ENCODE assay signal across 1 cellular context in the genomic region with DNA sequence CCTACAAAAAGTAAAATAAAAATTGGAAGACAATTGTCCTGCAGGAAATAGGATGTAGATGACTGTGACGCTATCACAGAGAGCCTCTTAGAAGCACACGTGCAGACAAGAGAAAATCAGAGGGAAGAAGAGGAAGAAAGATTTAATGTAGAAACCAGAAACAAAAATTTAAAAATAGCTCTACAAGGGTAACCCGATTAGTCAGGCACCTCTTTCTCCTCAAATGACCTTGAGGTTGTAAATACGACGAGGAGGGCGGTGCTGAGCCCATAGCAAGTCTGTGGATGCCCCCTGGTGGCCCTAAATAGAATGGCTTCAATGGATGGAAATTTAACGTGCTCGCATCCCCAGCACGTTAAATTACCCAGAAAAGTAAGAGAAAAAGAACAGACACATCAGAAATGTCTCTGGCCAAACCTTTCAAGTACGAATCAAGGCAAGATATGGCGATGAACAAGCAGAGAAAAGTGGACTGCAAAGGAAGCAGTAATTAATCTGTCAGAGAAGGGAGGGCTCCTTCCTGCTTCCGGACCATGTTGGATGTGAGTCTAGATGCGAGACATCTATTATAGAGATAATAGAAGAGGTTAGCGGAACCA.
A peak's percentile ranks its signal among the peaks of the same experiment; 100 is the strongest.
TF ChIP-seq lines count a peak whose summit lies in the region.

No MANE protein-coding gene starts in this region.

TF ChIP-seq in HepG2, 621 proteins besides CTCF, POLR2A, EP300 and RAD21 (continued from another document and continues in another):
- TF ChIP-seq, protein P1, sequence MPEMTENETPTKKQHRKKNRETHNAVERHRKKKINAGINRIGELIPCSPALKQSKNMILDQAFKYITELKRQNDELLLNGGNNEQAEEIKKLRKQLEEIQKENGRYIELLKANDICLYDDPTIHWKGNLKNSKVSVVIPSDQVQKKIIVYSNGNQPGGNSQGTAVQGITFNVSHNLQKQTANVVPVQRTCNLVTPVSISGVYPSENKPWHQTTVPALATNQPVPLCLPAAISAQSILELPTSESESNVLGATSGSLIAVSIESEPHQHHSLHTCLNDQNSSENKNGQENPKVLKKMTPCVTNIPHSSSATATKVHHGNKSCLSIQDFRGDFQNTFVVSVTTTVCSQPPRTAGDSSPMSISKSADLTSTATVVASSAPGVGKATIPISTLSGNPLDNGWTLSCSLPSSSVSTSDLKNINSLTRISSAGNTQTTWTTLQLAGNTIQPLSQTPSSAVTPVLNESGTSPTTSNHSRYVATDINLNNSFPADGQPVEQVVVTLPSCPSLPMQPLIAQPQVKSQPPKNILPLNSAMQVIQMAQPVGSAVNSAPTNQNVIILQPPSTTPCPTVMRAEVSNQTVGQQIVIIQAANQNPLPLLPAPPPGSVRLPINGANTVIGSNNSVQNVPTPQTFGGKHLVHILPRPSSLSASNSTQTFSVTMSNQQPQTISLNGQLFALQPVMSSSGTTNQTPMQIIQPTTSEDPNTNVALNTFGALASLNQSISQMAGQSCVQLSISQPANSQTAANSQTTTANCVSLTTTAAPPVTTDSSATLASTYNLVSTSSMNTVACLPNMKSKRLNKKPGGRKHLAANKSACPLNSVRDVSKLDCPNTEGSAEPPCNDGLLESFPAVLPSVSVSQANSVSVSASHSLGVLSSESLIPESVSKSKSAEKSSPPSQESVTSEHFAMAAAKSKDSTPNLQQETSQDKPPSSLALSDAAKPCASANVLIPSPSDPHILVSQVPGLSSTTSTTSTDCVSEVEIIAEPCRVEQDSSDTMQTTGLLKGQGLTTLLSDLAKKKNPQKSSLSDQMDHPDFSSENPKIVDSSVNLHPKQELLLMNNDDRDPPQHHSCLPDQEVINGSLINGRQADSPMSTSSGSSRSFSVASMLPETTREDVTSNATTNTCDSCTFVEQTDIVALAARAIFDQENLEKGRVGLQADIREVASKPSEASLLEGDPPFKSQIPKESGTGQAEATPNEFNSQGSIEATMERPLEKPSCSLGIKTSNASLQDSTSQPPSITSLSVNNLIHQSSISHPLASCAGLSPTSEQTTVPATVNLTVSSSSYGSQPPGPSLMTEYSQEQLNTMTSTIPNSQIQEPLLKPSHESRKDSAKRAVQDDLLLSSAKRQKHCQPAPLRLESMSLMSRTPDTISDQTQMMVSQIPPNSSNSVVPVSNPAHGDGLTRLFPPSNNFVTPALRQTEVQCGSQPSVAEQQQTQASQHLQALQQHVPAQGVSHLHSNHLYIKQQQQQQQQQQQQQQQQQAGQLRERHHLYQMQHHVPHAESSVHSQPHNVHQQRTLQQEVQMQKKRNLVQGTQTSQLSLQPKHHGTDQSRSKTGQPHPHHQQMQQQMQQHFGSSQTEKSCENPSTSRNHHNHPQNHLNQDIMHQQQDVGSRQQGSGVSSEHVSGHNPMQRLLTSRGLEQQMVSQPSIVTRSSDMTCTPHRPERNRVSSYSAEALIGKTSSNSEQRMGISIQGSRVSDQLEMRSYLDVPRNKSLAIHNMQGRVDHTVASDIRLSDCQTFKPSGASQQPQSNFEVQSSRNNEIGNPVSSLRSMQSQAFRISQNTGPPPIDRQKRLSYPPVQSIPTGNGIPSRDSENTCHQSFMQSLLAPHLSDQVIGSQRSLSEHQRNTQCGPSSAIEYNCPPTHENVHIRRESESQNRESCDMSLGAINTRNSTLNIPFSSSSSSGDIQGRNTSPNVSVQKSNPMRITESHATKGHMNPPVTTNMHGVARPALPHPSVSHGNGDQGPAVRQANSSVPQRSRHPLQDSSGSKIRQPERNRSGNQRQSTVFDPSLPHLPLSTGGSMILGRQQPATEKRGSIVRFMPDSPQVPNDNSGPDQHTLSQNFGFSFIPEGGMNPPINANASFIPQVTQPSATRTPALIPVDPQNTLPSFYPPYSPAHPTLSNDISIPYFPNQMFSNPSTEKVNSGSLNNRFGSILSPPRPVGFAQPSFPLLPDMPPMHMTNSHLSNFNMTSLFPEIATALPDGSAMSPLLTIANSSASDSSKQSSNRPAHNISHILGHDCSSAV (CRISPR knock-in tag; IDR thresholded peaks at IDR 0.05; ENCODE audit: borderline replicate concordance) = no peak
- TF ChIP-seq RARG (CRISPR knock-in tag; IDR thresholded peaks at IDR 0.05; ENCODE audit: low read depth) (no peak), ZSCAN22 (CRISPR knock-in tag; IDR thresholded peaks at IDR 0.05) (no peak), TEAD3 (CRISPR knock-in tag; optimal IDR thresholded peaks at IDR 0.05; ENCODE audit: borderline replicate concordance) (peak; percentile 64), BRD4 (CRISPR knock-in tag; IDR thresholded peaks at IDR 0.05) (no peak), SOX13 (IDR thresholded peaks at IDR 0.05) (0 out of 2 replicates have a peak, but pooled peaks have one; percentile 16), SOX13 (CRISPR knock-in tag; conservative IDR thresholded peaks at IDR 0.05 in 1 of 2, IDR thresholded peaks at IDR 0.05 in 1 of 2) (no peak; a peak in 1 of 4 replicates), U2AF2 (IDR thresholded peaks at IDR 0.05; ENCODE audit: low read depth, low read length) (no peak), CENPT (CRISPR knock-in tag; IDR thresholded peaks at IDR 0.05; ENCODE audit: low read depth) (no peak), TOPORS (CRISPR knock-in tag; IDR thresholded peaks at IDR 0.05) (no peak), ISL2 (CRISPR knock-in tag; IDR thresholded peaks at IDR 0.05) (peak; percentile 40; the same call in 1 of the 2 replicates), KDM2A (CRISPR knock-in tag; IDR thresholded peaks at IDR 0.05; ENCODE audit: borderline replicate concordance, low read depth) (peak; percentile 69; the same call in 1 of the 2 replicates), RXRA (CRISPR knock-in tag; IDR thresholded peaks at IDR 0.05) (peak; percentile 78; the same call in 1 of the 2 replicates), ZNF790 (CRISPR knock-in tag; IDR thresholded peaks at IDR 0.05; ENCODE audit: borderline replicate concordance) (no peak), ZNF160 (CRISPR knock-in tag; IDR thresholded peaks at IDR 0.05) (no peak), KDM3A (CRISPR knock-in tag; IDR thresholded peaks at IDR 0.05; ENCODE audit: low read depth) (0 out of 2 replicates have a peak, but pooled peaks have one; percentile 30), MYNN (CRISPR knock-in tag; IDR thresholded peaks at IDR 0.05; ENCODE audit: low read depth) (no peak), GATAD2A (CRISPR knock-in tag; IDR thresholded peaks at IDR 0.05) (peak; percentile 60; the same call in 1 of the 2 replicates), ZNF383 (CRISPR knock-in tag; IDR thresholded peaks at IDR 0.05; ENCODE audit: borderline replicate concordance) (peak; percentile 70; the same call in 1 of the 2 replicates), TOE1 (CRISPR knock-in tag; IDR thresholded peaks at IDR 0.05) (no peak), TGIF2 (CRISPR knock-in tag; IDR thresholded peaks at IDR 0.05) (no peak), ATF1 (CRISPR knock-in tag; IDR thresholded peaks at IDR 0.05) (0 out of 2 replicates have a peak, but pooled peaks have one; percentile 40), ATF7-NPFF (CRISPR knock-in tag; IDR thresholded peaks at IDR 0.05; ENCODE audit: low read depth) (no peak)
- TF ChIP-seq, protein P2, sequence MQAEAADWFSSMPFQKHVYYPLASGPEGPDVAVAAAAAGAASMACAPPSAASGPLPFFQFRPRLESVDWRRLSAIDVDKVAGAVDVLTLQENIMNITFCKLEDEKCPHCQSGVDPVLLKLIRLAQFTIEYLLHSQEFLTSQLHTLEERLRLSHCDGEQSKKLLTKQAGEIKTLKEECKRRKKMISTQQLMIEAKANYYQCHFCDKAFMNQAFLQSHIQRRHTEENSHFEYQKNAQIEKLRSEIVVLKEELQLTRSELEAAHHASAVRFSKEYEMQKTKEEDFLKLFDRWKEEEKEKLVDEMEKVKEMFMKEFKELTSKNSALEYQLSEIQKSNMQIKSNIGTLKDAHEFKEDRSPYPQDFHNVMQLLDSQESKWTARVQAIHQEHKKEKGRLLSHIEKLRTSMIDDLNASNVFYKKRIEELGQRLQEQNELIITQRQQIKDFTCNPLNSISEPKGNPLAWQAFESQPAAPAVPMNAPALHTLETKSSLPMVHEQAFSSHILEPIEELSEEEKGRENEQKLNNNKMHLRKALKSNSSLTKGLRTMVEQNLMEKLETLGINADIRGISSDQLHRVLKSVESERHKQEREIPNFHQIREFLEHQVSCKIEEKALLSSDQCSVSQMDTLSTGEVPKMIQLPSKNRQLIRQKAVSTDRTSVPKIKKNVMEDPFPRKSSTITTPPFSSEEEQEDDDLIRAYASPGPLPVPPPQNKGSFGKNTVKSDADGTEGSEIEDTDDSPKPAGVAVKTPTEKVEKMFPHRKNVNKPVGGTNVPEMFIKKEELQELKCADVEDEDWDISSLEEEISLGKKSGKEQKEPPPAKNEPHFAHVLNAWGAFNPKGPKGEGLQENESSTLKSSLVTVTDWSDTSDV (CRISPR knock-in tag; IDR thresholded peaks at IDR 0.05) = no peak
- TF ChIP-seq, protein P3, sequence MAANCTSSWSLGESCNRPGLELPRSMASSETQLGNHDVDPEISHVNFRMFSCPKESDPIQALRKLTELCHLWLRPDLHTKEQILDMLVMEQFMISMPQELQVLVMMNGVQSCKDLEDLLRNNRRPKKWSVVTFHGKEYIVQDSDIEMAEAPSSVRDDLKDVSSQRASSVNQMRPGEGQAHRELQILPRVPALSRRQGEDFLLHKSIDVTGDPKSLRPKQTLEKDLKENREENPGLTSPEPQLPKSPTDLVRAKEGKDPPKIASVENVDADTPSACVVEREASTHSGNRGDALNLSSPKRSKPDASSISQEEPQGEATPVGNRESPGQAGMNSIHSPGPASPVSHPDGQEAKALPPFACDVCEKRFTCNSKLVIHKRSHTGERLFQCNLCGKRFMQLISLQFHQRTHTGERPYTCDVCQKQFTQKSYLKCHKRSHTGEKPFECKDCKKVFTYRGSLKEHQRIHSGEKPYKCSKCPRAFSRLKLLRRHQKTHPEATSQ (CRISPR knock-in tag; IDR thresholded peaks at IDR 0.05; ENCODE audit: borderline replicate concordance) = no peak
- TF ChIP-seq, protein P4, sequence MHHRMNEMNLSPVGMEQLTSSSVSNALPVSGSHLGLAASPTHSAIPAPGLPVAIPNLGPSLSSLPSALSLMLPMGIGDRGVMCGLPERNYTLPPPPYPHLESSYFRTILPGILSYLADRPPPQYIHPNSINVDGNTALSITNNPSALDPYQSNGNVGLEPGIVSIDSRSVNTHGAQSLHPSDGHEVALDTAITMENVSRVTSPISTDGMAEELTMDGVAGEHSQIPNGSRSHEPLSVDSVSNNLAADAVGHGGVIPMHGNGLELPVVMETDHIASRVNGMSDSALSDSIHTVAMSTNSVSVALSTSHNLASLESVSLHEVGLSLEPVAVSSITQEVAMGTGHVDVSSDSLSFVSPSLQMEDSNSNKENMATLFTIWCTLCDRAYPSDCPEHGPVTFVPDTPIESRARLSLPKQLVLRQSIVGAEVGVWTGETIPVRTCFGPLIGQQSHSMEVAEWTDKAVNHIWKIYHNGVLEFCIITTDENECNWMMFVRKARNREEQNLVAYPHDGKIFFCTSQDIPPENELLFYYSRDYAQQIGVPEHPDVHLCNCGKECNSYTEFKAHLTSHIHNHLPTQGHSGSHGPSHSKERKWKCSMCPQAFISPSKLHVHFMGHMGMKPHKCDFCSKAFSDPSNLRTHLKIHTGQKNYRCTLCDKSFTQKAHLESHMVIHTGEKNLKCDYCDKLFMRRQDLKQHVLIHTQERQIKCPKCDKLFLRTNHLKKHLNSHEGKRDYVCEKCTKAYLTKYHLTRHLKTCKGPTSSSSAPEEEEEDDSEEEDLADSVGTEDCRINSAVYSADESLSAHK (CRISPR knock-in tag; IDR thresholded peaks at IDR 0.05; ENCODE audit: borderline replicate concordance) = no peak
- TF ChIP-seq, protein P5, sequence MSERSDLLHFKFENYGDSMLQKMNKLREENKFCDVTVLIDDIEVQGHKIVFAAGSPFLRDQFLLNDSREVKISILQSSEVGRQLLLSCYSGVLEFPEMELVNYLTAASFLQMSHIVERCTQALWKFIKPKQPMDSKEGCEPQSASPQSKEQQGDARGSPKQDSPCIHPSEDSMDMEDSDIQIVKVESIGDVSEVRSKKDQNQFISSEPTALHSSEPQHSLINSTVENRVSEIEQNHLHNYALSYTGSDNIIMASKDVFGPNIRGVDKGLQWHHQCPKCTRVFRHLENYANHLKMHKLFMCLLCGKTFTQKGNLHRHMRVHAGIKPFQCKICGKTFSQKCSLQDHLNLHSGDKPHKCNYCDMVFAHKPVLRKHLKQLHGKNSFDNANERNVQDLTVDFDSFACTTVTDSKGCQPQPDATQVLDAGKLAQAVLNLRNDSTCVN (CRISPR knock-in tag; IDR thresholded peaks at IDR 0.05; ENCODE audit: borderline replicate concordance) = no peak
- TF ChIP-seq, protein P6, sequence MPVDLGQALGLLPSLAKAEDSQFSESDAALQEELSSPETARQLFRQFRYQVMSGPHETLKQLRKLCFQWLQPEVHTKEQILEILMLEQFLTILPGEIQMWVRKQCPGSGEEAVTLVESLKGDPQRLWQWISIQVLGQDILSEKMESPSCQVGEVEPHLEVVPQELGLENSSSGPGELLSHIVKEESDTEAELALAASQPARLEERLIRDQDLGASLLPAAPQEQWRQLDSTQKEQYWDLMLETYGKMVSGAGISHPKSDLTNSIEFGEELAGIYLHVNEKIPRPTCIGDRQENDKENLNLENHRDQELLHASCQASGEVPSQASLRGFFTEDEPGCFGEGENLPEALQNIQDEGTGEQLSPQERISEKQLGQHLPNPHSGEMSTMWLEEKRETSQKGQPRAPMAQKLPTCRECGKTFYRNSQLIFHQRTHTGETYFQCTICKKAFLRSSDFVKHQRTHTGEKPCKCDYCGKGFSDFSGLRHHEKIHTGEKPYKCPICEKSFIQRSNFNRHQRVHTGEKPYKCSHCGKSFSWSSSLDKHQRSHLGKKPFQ (CRISPR knock-in tag; IDR thresholded peaks at IDR 0.05; ENCODE audit: insufficient replicate concordance) = no peak
- TF ChIP-seq, protein P7, sequence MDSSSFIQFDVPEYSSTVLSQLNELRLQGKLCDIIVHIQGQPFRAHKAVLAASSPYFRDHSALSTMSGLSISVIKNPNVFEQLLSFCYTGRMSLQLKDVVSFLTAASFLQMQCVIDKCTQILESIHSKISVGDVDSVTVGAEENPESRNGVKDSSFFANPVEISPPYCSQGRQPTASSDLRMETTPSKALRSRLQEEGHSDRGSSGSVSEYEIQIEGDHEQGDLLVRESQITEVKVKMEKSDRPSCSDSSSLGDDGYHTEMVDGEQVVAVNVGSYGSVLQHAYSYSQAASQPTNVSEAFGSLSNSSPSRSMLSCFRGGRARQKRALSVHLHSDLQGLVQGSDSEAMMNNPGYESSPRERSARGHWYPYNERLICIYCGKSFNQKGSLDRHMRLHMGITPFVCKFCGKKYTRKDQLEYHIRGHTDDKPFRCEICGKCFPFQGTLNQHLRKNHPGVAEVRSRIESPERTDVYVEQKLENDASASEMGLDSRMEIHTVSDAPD (CRISPR knock-in tag; IDR thresholded peaks at IDR 0.05) = no peak
